In the genomic region with DNA sequence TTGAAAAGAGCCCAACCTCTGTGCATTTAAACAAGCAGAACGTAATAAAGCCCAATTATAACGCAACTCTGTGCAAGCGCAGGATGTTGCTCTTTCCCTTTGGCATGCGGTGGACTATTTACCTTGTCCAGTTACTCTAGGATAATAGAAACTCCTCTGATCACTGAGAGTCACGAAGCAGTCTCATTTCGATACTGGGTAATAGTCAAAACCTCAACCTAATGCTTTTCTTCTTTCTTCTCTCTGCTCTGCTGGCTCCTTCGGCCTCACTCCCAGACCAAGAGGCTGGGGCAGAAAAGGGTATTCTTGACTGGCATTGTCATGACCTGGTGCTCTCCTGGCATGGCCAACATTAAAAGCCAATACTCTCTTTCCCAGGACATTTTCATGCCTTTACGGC, we compare ENCODE assay signal across 14 cellular contexts.
DNase-seq lines count a peak whose midpoint lies in the region; ATAC-seq and TF ChIP-seq lines count a peak whose summit lies in the region.
"Had no signal": no experiment of that assay in that cellular context is flagged by ENCODE, and none has a peak within 500 bp of the region (broad histone marks: within the 10 kb centered on the region; RNA-seq: fewer than 3 reads in every experiment).

No MANE protein-coding gene starts in this region.

- H3K27me3 Mint-ChIP-seq in activated naive CD8-positive, alpha-beta T cell treated with anti-CD3 and anti-CD28 coated beads for 36 hours, result peaks cover 10% of the 10 kb centered on the region
- peaks cover 15% of the 10 kb centered on the region for H3K27me3 Mint-ChIP-seq in activated T-helper 17 cell treated with anti-CD3 and anti-CD28 coated beads, Interleukin-2, amount 50 U/mL, for 72 hours
- H3K27me3 Mint-ChIP-seq: activated naive CD8-positive, alpha-beta T cell had no signal

- DNase-seq in GM13977 (ENCODE audit: low spot score) (peak; percentile 41), NCI-H1417 treated with DMSO at 0.1 percent for 48 hours (lab: John Stamatoyannopoulos, UW) (no peak), KG1 (lab: John Stamatoyannopoulos, UW) (no peak)
- no peak for DNase-seq in activated naive CD8-positive, alpha-beta T cell treated with anti-CD3 and anti-CD28 coated beads for 36 hours
- DNase-seq: colonic mucosa, DMS79 treated with DMSO at 0.1 percent for 48 hours, IMR-90, NCI-H2029 treated with DMSO at 0.1 percent for 48 hours, T-helper 9 cell had no signal

- H3K36me3 Mint-ChIP-seq in activated naive CD8-positive, alpha-beta T cell treated with anti-CD3 and anti-CD28 coated beads for 36 hours, result no peaks in the 10 kb centered on the region
- no peaks in the 10 kb centered on the region for H3K36me3 Mint-ChIP-seq in activated T-helper 17 cell treated with anti-CD3 and anti-CD28 coated beads, Interleukin-2, amount 50 U/mL, for 72 hours (ENCODE audit: low read depth)
- H3K36me3 Mint-ChIP-seq: activated naive CD8-positive, alpha-beta T cell had no signal

- ATAC-seq in GM19397 (IDR thresholded peaks at IDR 0.05; ENCODE audit: unreplicated experiment) (peak; percentile 66), HG02642 (IDR thresholded peaks at IDR 0.05; ENCODE audit: poor library complexity, unreplicated experiment) (peak; percentile 72), HG03378 (IDR thresholded peaks at IDR 0.05; ENCODE audit: unreplicated experiment) (peak; percentile 86)
- ATAC-seq in activated T-helper 17 cell treated with anti-CD3 and anti-CD28 coated beads, Interleukin-2, amount 50 U/mL, for 72 hours (replicated peaks), result no peak

- H3K27ac Mint-ChIP-seq in activated naive CD8-positive, alpha-beta T cell treated with anti-CD3 and anti-CD28 coated beads for 36 hours, result no peak overlapping the region
- no peak overlapping the region for H3K27ac Mint-ChIP-seq in activated T-helper 17 cell treated with anti-CD3 and anti-CD28 coated beads, Interleukin-2, amount 50 U/mL, for 72 hours
- H3K27ac Mint-ChIP-seq: activated naive CD8-positive, alpha-beta T cell had no signal

- H3K4me1 Mint-ChIP-seq in activated naive CD8-positive, alpha-beta T cell treated with anti-CD3 and anti-CD28 coated beads for 36 hours, result no peaks in the 10 kb centered on the region
- H3K4me1 Mint-ChIP-seq in activated T-helper 17 cell treated with anti-CD3 and anti-CD28 coated beads, Interleukin-2, amount 50 U/mL, for 72 hours, result no peaks in the 10 kb centered on the region

- no peak for TF ChIP-seq CTCF in GM13977 (IDR thresholded peaks at IDR 0.05; ENCODE audit: extremely low read depth, insufficient read depth, missing control alignments)

- no peaks in the 10 kb centered on the region for H3K9me3 Mint-ChIP-seq in activated naive CD8-positive, alpha-beta T cell treated with anti-CD3 and anti-CD28 coated beads for 36 hours
- no peaks in the 10 kb centered on the region for H3K9me3 Mint-ChIP-seq in activated T-helper 17 cell treated with anti-CD3 and anti-CD28 coated beads, Interleukin-2, amount 50 U/mL, for 72 hours

- in situ Hi-C loops in GM13977 (cut with MboI; ENCODE audit: low pct_unique_long_range_greater_than_20kb, low sequenced_read_pairs, unreplicated experiment), result no loop called here

- no peak overlapping the region for H3K4me3 Mint-ChIP-seq in activated naive CD8-positive, alpha-beta T cell treated with anti-CD3 and anti-CD28 coated beads for 36 hours
- H3K4me3 Mint-ChIP-seq in activated T-helper 17 cell treated with anti-CD3 and anti-CD28 coated beads, Interleukin-2, amount 50 U/mL, for 72 hours, result no peak overlapping the region
- H3K4me3 Mint-ChIP-seq: activated naive CD8-positive, alpha-beta T cell had no signal
